15 cellular contexts compared by ENCODE assay signal in genomic region chr17:17446666-17447155, GRCh38. TPM values are rescaled to one million over a fixed set of nuclear protein-coding genes. Genes with fewer than 3 reads are reported as not detected.
DNase-seq lines count a peak whose midpoint lies in the region; ATAC-seq, FAIRE-seq and TF ChIP-seq lines count a peak whose summit lies in the region.
"Had no signal": no experiment of that assay in that cellular context is flagged by ENCODE, and none has a peak within 500 bp of the region (broad histone marks: within the 10 kb centered on the region; RNA-seq: fewer than 3 reads in every experiment).

No MANE protein-coding gene starts in this region.

- intact Hi-C loops in prostate gland (cut with DNase I): no loop called here

- H3K36me3 ChIP-seq in prostate gland: no peaks in the 10 kb centered on the region

- H3K27me3 ChIP-seq in prostate gland (replicated peaks; ENCODE audit: insufficient read depth): no peaks in the 10 kb centered on the region

- H3K27ac ChIP-seq in A549 (peak overlapping the region; percentile 68 to 83), prostate gland (peak overlapping the region; percentile 60 to 70)
- H3K27ac ChIP-seq: foreskin keratinocyte had no signal

- TF ChIP-seq POLR2A in A549 (IDR thresholded peaks at IDR 0.05; ENCODE audit: low read length) (no peak), prostate gland (IDR thresholded peaks at IDR 0.05) (no peak)

- H3K4me3 ChIP-seq in A549: no peak overlapping the region
- H3K4me3 ChIP-seq in prostate gland: no peak overlapping the region

- CTCF ChIA-PET in A549 (lab: Yijun Ruan, JAX): interaction anchor here (0.8 to 6.5 kb wide), 12 partner anchors 12 to 234 kb away, joined by 3 to 48 read pairs (median 4); partner anchors contain the start of genes MED9 and RASD1

- H3K4me1 ChIP-seq in A549 (peaks cover 45% of the 10 kb centered on the region), prostate gland (replicated peaks) (peaks cover 2% of the 10 kb centered on the region)
- H3K4me1 ChIP-seq: foreskin keratinocyte had no signal

- no peak for TF ChIP-seq CTCF in A549 (IDR thresholded peaks at IDR 0.05)
- TF ChIP-seq CTCF in prostate gland (IDR thresholded peaks at IDR 0.05): no peak

- POLR2A ChIA-PET in A549 (lab: Yijun Ruan, JAX): interaction anchor here (1.8 to 2.8 kb wide), 2 partner anchors 11 to 50 kb away, joined by 11 to 12 read pairs; partner anchors contain the start of gene RASD1

- peaks cover 11% of the 10 kb centered on the region; the same call in 2 of the 3 replicates for H3K9me3 ChIP-seq in A549
- H3K9me3 ChIP-seq in prostate gland: no peaks in the 10 kb centered on the region

- no peak for FAIRE-seq in A549 (lab: Jason Lieb, UNC)

- 69% methylated on average over 4 of the region's 4 CpGs for WGBS in A549 (ENCODE audit: missing lambda C conversion rate)
- WGBS in prostate gland: 65% methylated on average over 4 of the region's 4 CpGs

- TF ChIP-seq RAD21 in A549 (conservative IDR thresholded peaks at IDR 0.05 in 1 of 2, IDR thresholded peaks at IDR 0.05 in 1 of 2): no peak

- DNase-seq in A549 (ENCODE audit: low read depth in 1 of 2, low spot score in 1 of 2): peak in 1 of 2 experiments; percentile 54
- DNase-seq in HK-2 (ENCODE audit: unreplicated experiment): peak; percentile 36
- DNase-seq in islet precursor cell: peak; percentile 71
- DNase-seq in prostate gland (ENCODE audit: low spot score): no peak
- no peak for DNase-seq in Kasumi-1 (lab: John Stamatoyannopoulos, UW)
- no peak for DNase-seq in NCI-H187 (lab: John Stamatoyannopoulos, UW)
- no peak for DNase-seq in DMS 273 (lab: John Stamatoyannopoulos, UW; ENCODE audit: unreplicated experiment)
- no peak for DNase-seq in activated T-cell treated with anti-CD3 and anti-CD28 coated beads, Interleukin-2, amount 50 U/mL, for 1 hour
- DNase-seq: activated CD8-positive, alpha-beta T cell treated with anti-CD3 and anti-CD28 coated beads for 36 hours; activated gamma-delta T cell; effector memory CD4-positive, alpha-beta T cell; immature natural killer cell; KBM-7; NCI-H1436 had no signal

- TF ChIP-seq EP300 in A549 (IDR thresholded peaks at IDR 0.05): no peak

- ATAC-seq in A549: peak; percentile 41 to 43; a peak in 5 of 6 replicates
- ATAC-seq: activated CD8-positive, alpha-beta T cell treated with anti-CD3 and anti-CD28 coated beads for 36 hours; foreskin keratinocyte had no signal

- H3K4me2 ChIP-seq in A549: peak overlapping the region; percentile 83

TF ChIP-seq in A549, 52 proteins besides CTCF, POLR2A, EP300 and RAD21 (continues in another document):
- TF ChIP-seq ZSCAN20 (CRISPR knock-in tag; IDR thresholded peaks at IDR 0.05) (no peak), NPAS2 (CRISPR knock-in tag; IDR thresholded peaks at IDR 0.05; ENCODE audit: borderline replicate concordance) (no peak), MAFK (IDR thresholded peaks at IDR 0.05; ENCODE audit: partially characterized antibody) (no peak), CBX2 (IDR thresholded peaks at IDR 0.05; ENCODE audit: borderline replicate concordance, low read depth) (no peak), HOXB13 (CRISPR knock-in tag; IDR thresholded peaks at IDR 0.05; ENCODE audit: low read depth) (peak; percentile 62; the same call in 1 of the 2 replicates), HOXB5 (CRISPR knock-in tag; IDR thresholded peaks at IDR 0.05) (no peak), MYC (IDR thresholded peaks at IDR 0.05; ENCODE audit: borderline replicate concordance, low read length) (no peak), FOSL2 (IDR thresholded peaks at IDR 0.05) (no peak), FOSL2 (CRISPR knock-in tag; IDR thresholded peaks at IDR 0.05) (no peak), PHF8 (IDR thresholded peaks at IDR 0.05; ENCODE audit: borderline replicate concordance, low read depth) (no peak), BHLHE40 (IDR thresholded peaks at IDR 0.05; ENCODE audit: low read depth, low read length) (no peak), EHF (CRISPR knock-in tag; IDR thresholded peaks at IDR 0.05) (peak; percentile 17; the same call in 1 of the 2 replicates), SMC3 (IDR thresholded peaks at IDR 0.05) (no peak), CEBPB (IDR thresholded peaks at IDR 0.05) (no peak), KDM5A (IDR thresholded peaks at IDR 0.05) (no peak), SREBF2 (IDR thresholded peaks at IDR 0.05) (no peak), RARB (CRISPR knock-in tag; IDR thresholded peaks at IDR 0.05) (no peak), TFCP2L1 (CRISPR knock-in tag; IDR thresholded peaks at IDR 0.05) (no peak), ZC3H11A (IDR thresholded peaks at IDR 0.05) (no peak), KDM1A (IDR thresholded peaks at IDR 0.05; ENCODE audit: low read depth) (no peak), ZFP36 (IDR thresholded peaks at IDR 0.05; ENCODE audit: borderline replicate concordance, partially characterized antibody) (no peak), HOXA7 (CRISPR knock-in tag; IDR thresholded peaks at IDR 0.05) (no peak), TP53 (CRISPR knock-in tag; IDR thresholded peaks at IDR 0.05) (no peak), E2F6 (IDR thresholded peaks at IDR 0.05; ENCODE audit: borderline replicate concordance, low read depth) (0 out of 2 replicates have a peak, but pooled peaks have one; percentile 9), FOXS1 (CRISPR knock-in tag; IDR thresholded peaks at IDR 0.05) (peak; percentile 54; the same call in 1 of the 2 replicates), CHD4 (IDR thresholded peaks at IDR 0.05; ENCODE audit: borderline replicate concordance) (peak; percentile 18; the same call in 1 of the 2 replicates)
- TF ChIP-seq, protein P1, sequence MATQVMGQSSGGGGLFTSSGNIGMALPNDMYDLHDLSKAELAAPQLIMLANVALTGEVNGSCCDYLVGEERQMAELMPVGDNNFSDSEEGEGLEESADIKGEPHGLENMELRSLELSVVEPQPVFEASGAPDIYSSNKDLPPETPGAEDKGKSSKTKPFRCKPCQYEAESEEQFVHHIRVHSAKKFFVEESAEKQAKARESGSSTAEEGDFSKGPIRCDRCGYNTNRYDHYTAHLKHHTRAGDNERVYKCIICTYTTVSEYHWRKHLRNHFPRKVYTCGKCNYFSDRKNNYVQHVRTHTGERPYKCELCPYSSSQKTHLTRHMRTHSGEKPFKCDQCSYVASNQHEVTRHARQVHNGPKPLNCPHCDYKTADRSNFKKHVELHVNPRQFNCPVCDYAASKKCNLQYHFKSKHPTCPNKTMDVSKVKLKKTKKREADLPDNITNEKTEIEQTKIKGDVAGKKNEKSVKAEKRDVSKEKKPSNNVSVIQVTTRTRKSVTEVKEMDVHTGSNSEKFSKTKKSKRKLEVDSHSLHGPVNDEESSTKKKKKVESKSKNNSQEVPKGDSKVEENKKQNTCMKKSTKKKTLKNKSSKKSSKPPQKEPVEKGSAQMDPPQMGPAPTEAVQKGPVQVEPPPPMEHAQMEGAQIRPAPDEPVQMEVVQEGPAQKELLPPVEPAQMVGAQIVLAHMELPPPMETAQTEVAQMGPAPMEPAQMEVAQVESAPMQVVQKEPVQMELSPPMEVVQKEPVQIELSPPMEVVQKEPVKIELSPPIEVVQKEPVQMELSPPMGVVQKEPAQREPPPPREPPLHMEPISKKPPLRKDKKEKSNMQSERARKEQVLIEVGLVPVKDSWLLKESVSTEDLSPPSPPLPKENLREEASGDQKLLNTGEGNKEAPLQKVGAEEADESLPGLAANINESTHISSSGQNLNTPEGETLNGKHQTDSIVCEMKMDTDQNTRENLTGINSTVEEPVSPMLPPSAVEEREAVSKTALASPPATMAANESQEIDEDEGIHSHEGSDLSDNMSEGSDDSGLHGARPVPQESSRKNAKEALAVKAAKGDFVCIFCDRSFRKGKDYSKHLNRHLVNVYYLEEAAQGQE (IDR thresholded peaks at IDR 0.05): no peak
- TF ChIP-seq, protein P2, sequence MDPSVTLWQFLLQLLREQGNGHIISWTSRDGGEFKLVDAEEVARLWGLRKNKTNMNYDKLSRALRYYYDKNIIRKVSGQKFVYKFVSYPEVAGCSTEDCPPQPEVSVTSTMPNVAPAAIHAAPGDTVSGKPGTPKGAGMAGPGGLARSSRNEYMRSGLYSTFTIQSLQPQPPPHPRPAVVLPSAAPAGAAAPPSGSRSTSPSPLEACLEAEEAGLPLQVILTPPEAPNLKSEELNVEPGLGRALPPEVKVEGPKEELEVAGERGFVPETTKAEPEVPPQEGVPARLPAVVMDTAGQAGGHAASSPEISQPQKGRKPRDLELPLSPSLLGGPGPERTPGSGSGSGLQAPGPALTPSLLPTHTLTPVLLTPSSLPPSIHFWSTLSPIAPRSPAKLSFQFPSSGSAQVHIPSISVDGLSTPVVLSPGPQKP (IDR thresholded peaks at IDR 0.05; ENCODE audit: low read depth, low read length): no peak

RNA-seq across cellular contexts. Expression of gene MED9, which starts 30.1 kb away (rescaled TPM):
- polyA plus RNA-seq in A549 (2011; rRNA removed) (13.0 and 15.2 TPM in 2 replicates), A549 (2017; fragmentation: RNase III; extraction: RNeasy Plus Mini Kit Qiagen cat#74134 plus additional on column Dnase treatment) (15.9 to 17.4 TPM (median 17.4 TPM) in 3 replicates)
- 13.8 and 17.7 TPM in 2 replicates for polyA plus RNA-seq in A549 (2012; cell fraction: cytosol; rRNA removed)
- 18.7 and 19.9 TPM in 2 replicates for polyA plus RNA-seq in A549 (2012; cell fraction: nucleus; rRNA removed)
- 18.1 and 20.0 TPM in 2 replicates for polyA minus RNA-seq in A549 (2011; rRNA and poly(A)+ RNA removed)
- total RNA-seq in prostate gland: 10 to 100 TPM; 27.8 to 31.7 TPM

RNA-seq across cellular contexts. Expression of gene RASD1, which starts 49.5 kb away (rescaled TPM):
- polyA plus RNA-seq in A549 (2011; rRNA removed): 0.99 and 1.4 TPM in 2 replicates
- 1.3 and 2.0 TPM in 2 replicates for polyA plus RNA-seq in A549 (2012; cell fraction: cytosol; rRNA removed)
- 3.2 and 4.7 TPM in 2 replicates for polyA plus RNA-seq in A549 (2012; cell fraction: nucleus; rRNA removed)
- polyA plus RNA-seq in A549 (2017; fragmentation: RNase III; extraction: RNeasy Plus Mini Kit Qiagen cat#74134 plus additional on column Dnase treatment): 0.77 to 0.92 TPM (median 0.80 TPM) in 3 replicates
- 0.83 and 1.0 TPM in 2 replicates for polyA minus RNA-seq in A549 (2011; rRNA and poly(A)+ RNA removed)
- 100 to 1,000 TPM; 124 to 175 TPM for total RNA-seq in prostate gland

Comparison
In these comparisons a context has a peak if more than half of its experiments do, and no peak if none do; other contexts are left out.
1. DNase-seq: peak in HK-2 (single experiment) and islet precursor cell (single experiment); none in prostate gland (single experiment), Kasumi-1 (0 of 2), NCI-H187 (0 of 2), DMS 273 (single experiment) and activated T-cell treated with anti-CD3 and anti-CD28 coated beads, Interleukin-2, amount 50 U/mL, for 1 hour (single experiment).